ENCODE assay signal across 1 cellular context in genomic region chr17:36183001-36183810, GRCh38.
TF ChIP-seq lines count a peak whose summit lies in the region.

No MANE protein-coding gene starts in this region.

TF ChIP-seq in K562, 482 proteins besides CTCF, POLR2A, EP300 and RAD21 (continued from another document):
- no peak for TF ChIP-seq HBP1 (CRISPR knock-in tag; IDR thresholded peaks at IDR 0.05)
- TF ChIP-seq DLX4 (CRISPR knock-in tag; IDR thresholded peaks at IDR 0.05), result no peak
- TF ChIP-seq NFXL1 (CRISPR knock-in tag; IDR thresholded peaks at IDR 0.05), result no peak
- TF ChIP-seq EHMT2 (IDR thresholded peaks at IDR 0.05), result no peak
- TF ChIP-seq ZNF316 (IDR thresholded peaks at IDR 0.05), result no peak
- no peak for TF ChIP-seq RBM17 (IDR thresholded peaks at IDR 0.05; ENCODE audit: borderline replicate concordance, low read depth, low read length)
- TF ChIP-seq BRCA1 (IDR thresholded peaks at IDR 0.05), result no peak
- TF ChIP-seq BRCA1 (CRISPR knock-in tag; IDR thresholded peaks at IDR 0.05), result no peak
TF ChIP-seq in K562: peak in this region for 0.
